In genomic region chr6:164396071-164397047, GRCh38 we compare ENCODE assay signal across 9 cellular contexts.
DNase-seq lines count a peak whose midpoint lies in the region; ATAC-seq and TF ChIP-seq lines count a peak whose summit lies in the region.
"Had no signal": no experiment of that assay in that cellular context is flagged by ENCODE, and none has a peak within 500 bp of the region (broad histone marks: within the 10 kb centered on the region; RNA-seq: fewer than 3 reads in every experiment).

No MANE protein-coding gene starts in this region.

- in situ Hi-C loops in SK-MEL-5 (cut with HindIII; ENCODE audit: low pct_unique_long_range_greater_than_20kb, low sequenced_read_pairs): no loop called here

- H3K4me3 Mint-ChIP-seq in stimulated activated memory B cell treated with anti-CD40 and anti-IgM and Interleukin-4, amounts not matched to agents 10 μg/mL and 1 μg/mL and 100 μg/mL, for 72 hours: no peak overlapping the region

- peak; percentile 93 for DNase-seq in SK-MEL-5 (ENCODE audit: low read depth, low spot score)
- DNase-seq in left ventricle myocardium inferior: no peak
- no peak for DNase-seq in effector CD4-positive, alpha-beta T cell
- no peak for DNase-seq in stimulated activated CD4-positive, alpha-beta T cell treated with anti-CD3 and anti-CD28 coated beads, Interleukin-4, amount 100 ng/mL, for 1 hour

- no peaks in the 10 kb centered on the region for H3K9me3 ChIP-seq in left ventricle myocardium inferior (replicated peaks)
- H3K9me3 ChIP-seq: HAP-1, SJSA1 had no signal

- peak overlapping the region; percentile 71 for H3K27ac ChIP-seq in left ventricle myocardium inferior (replicated peaks)
- H3K27ac ChIP-seq: SJSA1 had no signal

- intact Hi-C loops in left ventricle myocardium inferior (cut with micrococcal nuclease): no loop called here

- no peaks in the 10 kb centered on the region for H3K36me3 Mint-ChIP-seq in stimulated activated memory B cell treated with anti-CD40 and anti-IgM and Interleukin-4, amounts not matched to agents 10 μg/mL and 1 μg/mL and 100 μg/mL, for 72 hours

- H3K4me3 ChIP-seq in left ventricle myocardium inferior: peak overlapping the region; percentile 56
- H3K4me3 ChIP-seq: HAP-1, SJSA1 had no signal

- TF ChIP-seq CTCF in left ventricle myocardium inferior (IDR thresholded peaks at IDR 0.05; ENCODE audit: borderline replicate concordance): no peak

- H3K36me3 ChIP-seq in left ventricle myocardium inferior: no peaks in the 10 kb centered on the region
- H3K36me3 ChIP-seq: HAP-1, SJSA1 had no signal

- H3K4me1 Mint-ChIP-seq in stimulated activated memory B cell treated with anti-CD40 and anti-IgM and Interleukin-4, amounts not matched to agents 10 μg/mL and 1 μg/mL and 100 μg/mL, for 72 hours: no peaks in the 10 kb centered on the region

- H3K27me3 ChIP-seq in left ventricle myocardium inferior (ENCODE audit: low read depth): no peaks in the 10 kb centered on the region
- H3K27me3 ChIP-seq: SJSA1 had no signal

- ATAC-seq in GM21717 (IDR thresholded peaks at IDR 0.05; ENCODE audit: unreplicated experiment) (peak; percentile 78), GM21576 (IDR thresholded peaks at IDR 0.05; ENCODE audit: unreplicated experiment) (no peak)
- peak; percentile 41 for ATAC-seq in stimulated activated memory B cell treated with anti-CD40 and anti-IgM and Interleukin-4, amounts not matched to agents 10 μg/mL and 1 μg/mL and 100 μg/mL, for 72 hours

- no peak overlapping the region for H3K27ac Mint-ChIP-seq in stimulated activated memory B cell treated with anti-CD40 and anti-IgM and Interleukin-4, amounts not matched to agents 10 μg/mL and 1 μg/mL and 100 μg/mL, for 72 hours

- H3K27me3 Mint-ChIP-seq in stimulated activated memory B cell treated with anti-CD40 and anti-IgM and Interleukin-4, amounts not matched to agents 10 μg/mL and 1 μg/mL and 100 μg/mL, for 72 hours: no peaks in the 10 kb centered on the region

- H3K9me3 Mint-ChIP-seq in stimulated activated memory B cell treated with anti-CD40 and anti-IgM and Interleukin-4, amounts not matched to agents 10 μg/mL and 1 μg/mL and 100 μg/mL, for 72 hours: peaks cover 12% of the 10 kb centered on the region

- peaks cover 9% of the 10 kb centered on the region for H3K4me1 ChIP-seq in left ventricle myocardium inferior
- H3K4me1 ChIP-seq: SJSA1 had no signal
